20 cellular contexts compared by ENCODE assay signal in the genomic region with DNA sequence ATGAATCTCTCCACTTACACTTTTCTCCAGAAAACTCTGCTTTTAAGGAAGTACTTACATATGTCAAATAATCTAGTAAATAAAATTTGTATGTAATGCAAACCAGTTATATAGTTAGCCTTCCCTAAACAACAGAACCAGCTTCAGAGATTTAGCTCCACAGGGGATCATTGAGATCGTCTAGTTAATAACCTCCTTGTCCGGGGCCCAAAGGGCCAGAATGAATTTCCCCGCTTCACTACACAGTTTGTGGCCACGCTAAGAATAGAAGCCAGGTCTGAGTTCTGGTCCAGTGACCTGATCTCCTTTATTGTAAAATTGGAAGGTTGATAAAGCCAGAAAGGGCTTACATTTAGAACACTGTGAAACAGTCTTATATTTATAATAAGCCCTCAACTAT.
"Had no signal": no experiment of that assay in that cellular context is flagged by ENCODE, and none has a peak within 500 bp of the region (broad histone marks: within the 10 kb centered on the region; RNA-seq: fewer than 3 reads in every experiment).

No MANE protein-coding gene starts in this region.

- ATAC-seq: activated T-cell treated with anti-CD3 and anti-CD28 coated beads, Interleukin-2, amount 50 U/mL, for 4 hours; left lung; naive thymus-derived CD4-positive, alpha-beta T cell had no signal

- H3K36me3 ChIP-seq: adrenal gland, ascending aorta, colonic mucosa, left lung, spleen, thoracic aorta had no signal

- FAIRE-seq: TTC549 had no signal

- H3K4me3 ChIP-seq: adrenal gland, ascending aorta, colonic mucosa, dorsolateral prefrontal cortex, left lung, lung, spleen, thoracic aorta had no signal

- H3K9me3 ChIP-seq: adrenal gland, ascending aorta, colonic mucosa, left lung, spleen, thoracic aorta had no signal

- DNase-seq: activated CD4-positive, alpha-beta T cell treated with anti-CD3 and anti-CD28 coated beads for 1 hour; activated CD4-positive, alpha-beta T cell treated with anti-CD3 and anti-CD28 coated beads, Interleukin-2, amount 50 U/mL, for 48 hours; activated CD8-positive, alpha-beta memory T cell treated with anti-CD3 and anti-CD28 coated beads, Interleukin-2, amount 50 U/mL, for 48 hours; activated naive CD4-positive, alpha-beta T cell; activated T-cell treated with anti-CD3 and anti-CD28 coated beads, Interleukin-2, amount 50 U/mL, for 4 hours; adrenal gland; central memory CD4-positive, alpha-beta T cell; colonic mucosa; dorsolateral prefrontal cortex; foreskin fibroblast; left lung; naive thymus-derived CD4-positive, alpha-beta T cell; spleen; stimulated activated CD4-positive, alpha-beta T cell treated with anti-CD3 and anti-CD28 coated beads, Interleukin-4, amount 100 ng/mL, for 1 hour; stimulated activated naive CD4-positive, alpha-beta T cell treated with Interleukin-2 at 50 U/mL for 16 hours had no signal

- H3K27ac ChIP-seq: adrenal gland, ascending aorta, colonic mucosa, epithelial cell of prostate, left lung, spleen, thoracic aorta had no signal

- H3K4me1 ChIP-seq: adrenal gland, ascending aorta, colonic mucosa, left lung, spleen had no signal

- H3K27me3 ChIP-seq: adrenal gland, ascending aorta, colonic mucosa, dorsolateral prefrontal cortex, left lung, spleen had no signal
